Comparison of ENCODE assay signal across 10 cellular contexts in the genomic region with DNA sequence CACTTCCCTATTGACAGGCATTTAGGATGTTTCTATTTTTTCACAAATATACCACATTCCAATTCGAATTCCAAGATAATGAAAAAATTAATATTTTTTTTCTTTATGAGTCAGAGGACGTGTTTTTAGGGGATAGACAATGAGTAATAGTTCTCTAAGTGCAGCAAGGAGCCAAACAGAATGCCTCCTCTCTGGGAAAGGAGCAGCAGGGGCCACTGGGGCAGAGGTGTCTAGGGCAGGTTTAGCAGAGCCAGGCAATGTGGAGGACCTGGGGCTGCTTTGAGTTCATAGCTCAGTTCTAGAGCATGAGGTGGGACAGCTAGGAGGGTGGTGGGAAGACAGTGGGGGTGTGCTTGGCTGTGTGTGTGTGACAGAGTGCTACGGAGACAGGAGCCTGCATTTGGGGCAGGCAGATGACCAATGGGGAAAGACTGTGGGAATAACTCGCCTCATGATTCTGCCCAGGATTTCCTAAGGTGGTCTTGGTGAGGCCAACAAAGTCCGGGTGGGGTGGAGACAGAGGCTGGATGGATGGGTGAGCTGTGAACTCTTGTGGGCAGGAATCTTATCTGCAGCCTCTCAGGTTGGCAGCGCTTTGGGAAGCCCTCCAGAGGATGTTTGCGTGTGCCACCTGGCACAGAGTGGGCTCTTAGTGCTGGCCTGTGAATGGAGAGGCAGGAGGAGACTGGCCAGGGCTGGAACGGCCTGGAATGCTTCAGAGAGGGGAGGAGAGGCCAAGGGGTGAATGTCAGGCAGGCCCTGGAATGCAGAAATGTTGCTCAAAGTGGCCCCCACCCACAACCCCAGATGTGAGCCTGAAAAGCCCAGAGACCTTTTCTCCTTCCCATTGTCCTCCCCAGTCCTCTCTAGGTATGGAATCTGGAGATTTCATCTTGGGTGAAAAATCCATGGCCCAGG. TPM values are rescaled to one million over a fixed set of nuclear protein-coding genes. Genes with fewer than 3 reads are reported as not detected.
DNase-seq lines count a peak whose midpoint lies in the region; ATAC-seq and TF ChIP-seq lines count a peak whose summit lies in the region.
"Had no signal": no experiment of that assay in that cellular context is flagged by ENCODE, and none has a peak within 500 bp of the region (broad histone marks: within the 10 kb centered on the region; RNA-seq: fewer than 3 reads in every experiment).

No MANE protein-coding gene starts in this region.

- peak overlapping the region in 1 of 2 donors; percentile 19 for H3K27ac ChIP-seq in right atrium auricular region

- TF ChIP-seq CTCF in right atrium auricular region (IDR thresholded peaks at IDR 0.05) (no peak), cardiac fibroblast (IDR thresholded peaks at IDR 0.05; ENCODE audit: low read depth, low read length) (no peak)

- no peak overlapping the region for H3K4me3 ChIP-seq in right atrium auricular region
- H3K4me3 ChIP-seq in cardiac fibroblast (replicated peaks in 1 of 2; ENCODE audit: low read depth in 2 of 2, low read length in 2 of 2) = no peak overlapping the region
- H3K4me3 ChIP-seq: gastroesophageal sphincter had no signal

- no peaks in the 10 kb centered on the region for H3K9me3 ChIP-seq in right atrium auricular region
- H3K9me3 ChIP-seq: gastroesophageal sphincter had no signal

- H3K4me1 ChIP-seq in right atrium auricular region = peaks cover 0 to 27% of the 10 kb centered on the region in 2 donors

- intact Hi-C loops in Right ventricle myocardium inferior (cut with DNase I) = no loop called here

- H3K36me3 ChIP-seq in right atrium auricular region = no peaks in the 10 kb centered on the region
- H3K36me3 ChIP-seq: gastroesophageal sphincter had no signal

- no peak for DNase-seq in Right ventricle myocardium inferior (ENCODE audit: missing footprints)
- DNase-seq in right atrium auricular region (ENCODE audit: low spot score) = no peak
- DNase-seq in cardiac fibroblast (ENCODE audit: low read depth in 2 of 2) = peak; percentile 87 to 96
- DNase-seq in kidney tubule cell (ENCODE audit: low spot score) = peak; percentile 89
- no peak for DNase-seq in HuH-7 (ENCODE audit: low spot score)
- no peak for DNase-seq in activated naive CD4-positive, alpha-beta T cell treated with Interleukin-2 at 50 U/mL for 16 hours
- DNase-seq: activated T-cell treated with anti-CD3 and anti-CD28 coated beads, Interleukin-2, amount 50 U/mL, for 72 hours had no signal

- ATAC-seq in Right ventricle myocardium inferior = peak; percentile 90
- no peak for ATAC-seq in GM21723 (IDR thresholded peaks at IDR 0.05; ENCODE audit: unreplicated experiment)
- ATAC-seq in HG03354 (IDR thresholded peaks at IDR 0.05; ENCODE audit: poor library complexity, severe bottlenecking, unreplicated experiment) = no peak
- ATAC-seq: activated T-cell treated with anti-CD3 and anti-CD28 coated beads, Interleukin-2, amount 50 U/mL, for 72 hours; gastroesophageal sphincter had no signal

- H3K27me3 ChIP-seq in right atrium auricular region = peaks cover 3 to 8% of the 10 kb centered on the region in 2 donors

RNA-seq across cellular contexts. Expression of gene KRT7, which starts 2.4 kb away (rescaled TPM):
- total RNA-seq in Right ventricle myocardium inferior = not detected
- total RNA-seq in right atrium auricular region = 10 to 100 TPM; 14.7 to 58.4 TPM

RNA-seq across cellular contexts. Expression of gene KRT80, which starts 38.8 kb away (rescaled TPM):
- not detected for total RNA-seq in Right ventricle myocardium inferior
- 1 to 10 TPM in 1 of 2 donors, under 1 TPM in 1; 0.30 to 1.5 TPM for total RNA-seq in right atrium auricular region
- total RNA-seq: activated T-cell treated with anti-CD3 and anti-CD28 coated beads, Interleukin-2, amount 50 U/mL, for 72 hours had no signal

RNA-seq across cellular contexts. Expression of gene KRT86, which starts 43.8 kb away (rescaled TPM):
- not detected for total RNA-seq in Right ventricle myocardium inferior
- total RNA-seq in right atrium auricular region = not detected

Comparison
In these comparisons a context has a peak if more than half of its experiments do, and no peak if none do; other contexts are left out.
1. RNA of gene KRT7, which starts 2.4 kb away (total RNA-seq): 14.7 to 58.4 TPM in right atrium auricular region; not detected in Right ventricle myocardium inferior (single experiment); every median in the first group is over 10 times any median in the second.
2. DNase-seq: peak in cardiac fibroblast (2 of 2) and kidney tubule cell (single experiment); none in Right ventricle myocardium inferior (single experiment), right atrium auricular region (single experiment), HuH-7 (single experiment) and activated naive CD4-positive, alpha-beta T cell treated with Interleukin-2 at 50 U/mL for 16 hours (single experiment).